33 cellular contexts compared by ENCODE assay signal in genomic region chr3:123684636-123685035, GRCh38.
DNase-seq lines count a peak whose midpoint lies in the region; ATAC-seq, FAIRE-seq and TF ChIP-seq lines count a peak whose summit lies in the region.
"Had no signal": no experiment of that assay in that cellular context is flagged by ENCODE, and none has a peak within 500 bp of the region (broad histone marks: within the 10 kb centered on the region; RNA-seq: fewer than 3 reads in every experiment).

No MANE protein-coding gene starts in this region.

- H3K36me3 ChIP-seq in kidney (ENCODE audit: control insufficient read depth in 1 of 2, insufficient read depth in 2 of 2, low read length in 2 of 2) (peaks cover 10 to 37% of the 10 kb centered on the region in 2 donors), sigmoid colon (peaks cover 12 to 82% (median 28%) of the 10 kb centered on the region in 4 donors), upper lobe of left lung (peaks cover 0 to 30% (median 13%) of the 10 kb centered on the region in 4 donors), small intestine (ENCODE audit: control insufficient read depth in 2 of 2, insufficient read depth in 2 of 2, low read length in 2 of 2) (no peaks in the 10 kb centered on the region)
- H3K36me3 ChIP-seq: BE2C, HAP-1 had no signal

- H3K4me3 ChIP-seq in kidney (ENCODE audit: low read length in 2 of 2): no peak overlapping the region
- no peak overlapping the region for H3K4me3 ChIP-seq in sigmoid colon
- H3K4me3 ChIP-seq in upper lobe of left lung: no peak overlapping the region
- no peak overlapping the region for H3K4me3 ChIP-seq in small intestine (ENCODE audit: low read depth in 1 of 2, low read length in 2 of 2)
- H3K4me3 ChIP-seq: GM12878, HAP-1 had no signal

- no peaks in the 10 kb centered on the region for H3K27me3 Mint-ChIP-seq in chondrocyte (ENCODE audit: low read depth)
- peaks cover 40% of the 10 kb centered on the region for H3K27me3 Mint-ChIP-seq in HFFc6 (ENCODE audit: insufficient read depth)
- H3K27me3 Mint-ChIP-seq in activated naive CD8-positive, alpha-beta T cell treated with anti-CD3 and anti-CD28 coated beads, Interleukin-2, amount 50 U/mL, for 24 hours: peaks cover 5% of the 10 kb centered on the region

- no peak overlapping the region for H3K9ac ChIP-seq in kidney (ENCODE audit: low read length in 2 of 2)
- H3K9ac ChIP-seq: KMS-11 had no signal

- no peak for TF ChIP-seq POLR2A in sigmoid colon (IDR thresholded peaks at IDR 0.05)
- no peak for TF ChIP-seq POLR2A in upper lobe of left lung (IDR thresholded peaks at IDR 0.05)

- TF ChIP-seq EP300 in sigmoid colon (IDR thresholded peaks at IDR 0.05): no peak
- no peak for TF ChIP-seq EP300 in upper lobe of left lung (IDR thresholded peaks at IDR 0.05)

- H3K9me3 Mint-ChIP-seq in chondrocyte (ENCODE audit: low read depth) (no peaks in the 10 kb centered on the region), HFFc6 (no peaks in the 10 kb centered on the region; the same call in 1 of the 2 replicates)
- H3K9me3 Mint-ChIP-seq in activated naive CD8-positive, alpha-beta T cell treated with anti-CD3 and anti-CD28 coated beads, Interleukin-2, amount 50 U/mL, for 24 hours: no peaks in the 10 kb centered on the region
- H3K9me3 Mint-ChIP-seq: CD14-positive monocyte; CD8-positive, alpha-beta memory T cell had no signal

- ATAC-seq in upper lobe of left lung (ENCODE audit: low FRiP score in 2 of 2) (no peak), GM18907 (IDR thresholded peaks at IDR 0.05; ENCODE audit: unreplicated experiment) (no peak)
- ATAC-seq in activated naive CD8-positive, alpha-beta T cell treated with anti-CD3 and anti-CD28 coated beads, Interleukin-2, amount 50 U/mL, for 24 hours: no peak
- ATAC-seq: GM12878 had no signal

- TF ChIP-seq CTCF in chondrocyte (IDR thresholded peaks at IDR 0.05) (no peak), kidney (IDR thresholded peaks at IDR 0.05; ENCODE audit: borderline replicate concordance, extremely low read depth, insufficient read depth) (no peak), sigmoid colon (IDR thresholded peaks at IDR 0.05) (no peak), upper lobe of left lung (IDR thresholded peaks at IDR 0.05) (no peak), HFFc6 (IDR thresholded peaks at IDR 0.05) (no peak)

- no peak overlapping the region for H3K27ac ChIP-seq in kidney (ENCODE audit: low read depth in 2 of 2, low read length in 2 of 2)
- H3K27ac ChIP-seq in sigmoid colon: peak overlapping the region; percentile 89 to 98 (median 94)
- peak overlapping the region in 3 of 4 donors; percentile 45 to 78 (median 76) for H3K27ac ChIP-seq in upper lobe of left lung
- H3K27ac ChIP-seq in small intestine (ENCODE audit: low read depth in 1 of 2, low read length in 1 of 2): no peak overlapping the region
- H3K27ac ChIP-seq: KMS-11, RWPE1 had no signal

- WGBS in sigmoid colon, 2 donors: 92 to 94% methylated on average over 7 of the region's 7 CpGs
- 91 to 94% methylated on average over 7 of the region's 7 CpGs for WGBS in upper lobe of left lung, 2 donors
- 92 to 97% (median 93%) methylated on average over 7 of the region's 7 CpGs for WGBS in small intestine, 3 donors

- DNase-seq in chondrocyte (ENCODE audit: low spot score) (no peak), kidney (peak; percentile 15), sigmoid colon (no peak), upper lobe of left lung (no peak), small intestine (no peak), HFFc6 (no peak)
- DNase-seq in activated naive CD8-positive, alpha-beta T cell treated with anti-CD3 and anti-CD28 coated beads, Interleukin-2, amount 50 U/mL, for 24 hours: no peak
- DNase-seq: 8988T; ACHN; BE2C; CD8-positive, alpha-beta memory T cell; DMS 273 treated with DMSO at 0.1 percent for 48 hours; DMS79; EL; GDM1; GOT3; IMR-90; MM.1S; NCI-H1092; NCI-H1417 treated with DMSO at 0.1 percent for 48 hours; NCI-H187; NCI-H2081 treated with DMSO at 0.1 percent for 48 hours; NCI-H2171; NCI-H226; NCI-H510A; NCI-H69; SHP77 treated with DMSO at 0.1 percent for 48 hours had no signal

- peaks cover 46% of the 10 kb centered on the region for H3K36me3 Mint-ChIP-seq in chondrocyte (ENCODE audit: low read depth)
- peaks cover 56% of the 10 kb centered on the region for H3K36me3 Mint-ChIP-seq in HFFc6 (ENCODE audit: low read depth)
- H3K36me3 Mint-ChIP-seq in activated naive CD8-positive, alpha-beta T cell treated with anti-CD3 and anti-CD28 coated beads, Interleukin-2, amount 50 U/mL, for 24 hours (ENCODE audit: low read depth): no peaks in the 10 kb centered on the region
- H3K36me3 Mint-ChIP-seq: CD14-positive monocyte; CD8-positive, alpha-beta memory T cell had no signal

- H3K4me3 Mint-ChIP-seq in chondrocyte (ENCODE audit: unreplicated experiment) (no peak overlapping the region), HFFc6 (no peak overlapping the region; the same call in 1 of the 2 replicates)
- no peak overlapping the region for H3K4me3 Mint-ChIP-seq in activated naive CD8-positive, alpha-beta T cell treated with anti-CD3 and anti-CD28 coated beads, Interleukin-2, amount 50 U/mL, for 24 hours
- H3K4me3 Mint-ChIP-seq: CD14-positive monocyte; CD8-positive, alpha-beta memory T cell had no signal

- no peaks in the 10 kb centered on the region for H3K27me3 ChIP-seq in sigmoid colon
- no peaks in the 10 kb centered on the region for H3K27me3 ChIP-seq in upper lobe of left lung
- no peaks in the 10 kb centered on the region for H3K27me3 ChIP-seq in small intestine (ENCODE audit: control insufficient read depth in 2 of 2, insufficient read depth in 2 of 2, low read length in 2 of 2)
- H3K27me3 ChIP-seq: BE2C had no signal

- FAIRE-seq in kidney (lab: Jason Lieb, UNC) (no peak), small intestine (lab: Jason Lieb, UNC) (no peak)
- FAIRE-seq: GM12878 had no signal

- H3K9me3 ChIP-seq in kidney (ENCODE audit: control insufficient read depth in 1 of 2, low read length in 2 of 2): no peaks in the 10 kb centered on the region
- H3K9me3 ChIP-seq in sigmoid colon: no peaks in the 10 kb centered on the region
- no peaks in the 10 kb centered on the region for H3K9me3 ChIP-seq in upper lobe of left lung
- H3K9me3 ChIP-seq in small intestine (ENCODE audit: control insufficient read depth, low read depth): no peaks in the 10 kb centered on the region
- H3K9me3 ChIP-seq: BE2C, HAP-1 had no signal

- H3K4me1 Mint-ChIP-seq in chondrocyte (ENCODE audit: low read depth): peaks cover 94% of the 10 kb centered on the region
- H3K4me1 Mint-ChIP-seq in HFFc6 (ENCODE audit: low read depth): peaks cover 49% of the 10 kb centered on the region
- H3K4me1 Mint-ChIP-seq in activated naive CD8-positive, alpha-beta T cell treated with anti-CD3 and anti-CD28 coated beads, Interleukin-2, amount 50 U/mL, for 24 hours: no peaks in the 10 kb centered on the region
- H3K4me1 Mint-ChIP-seq: CD14-positive monocyte; CD8-positive, alpha-beta memory T cell had no signal

- intact Hi-C loops in kidney (cut with DNase I) (no loop called here), sigmoid colon (cut with DNase I) (no loop called here)

- H3K27ac Mint-ChIP-seq in chondrocyte (ENCODE audit: unreplicated experiment) (peak overlapping the region; percentile 65), HFFc6 (no peak overlapping the region)
- H3K27ac Mint-ChIP-seq in activated naive CD8-positive, alpha-beta T cell treated with anti-CD3 and anti-CD28 coated beads, Interleukin-2, amount 50 U/mL, for 24 hours: no peak overlapping the region
- H3K27ac Mint-ChIP-seq: CD8-positive, alpha-beta memory T cell had no signal

- peaks cover 0 to 8% of the 10 kb centered on the region in 2 donors for H3K4me1 ChIP-seq in kidney (ENCODE audit: control insufficient read depth in 1 of 2, insufficient read depth in 1 of 2, low read depth in 1 of 2, low read length in 2 of 2)
- peaks cover 0 to 100% (median 97%) of the 10 kb centered on the region in 4 donors for H3K4me1 ChIP-seq in sigmoid colon
- peaks cover 22 to 56% (median 31%) of the 10 kb centered on the region in 4 donors for H3K4me1 ChIP-seq in upper lobe of left lung
- H3K4me1 ChIP-seq in small intestine (ENCODE audit: control insufficient read depth in 2 of 2, insufficient read depth in 1 of 2, low read depth in 1 of 2, low read length in 1 of 2): no peaks in the 10 kb centered on the region
- H3K4me1 ChIP-seq: BE2C, HAP-1 had no signal

Comparison
In these comparisons a context has a peak if more than half of its experiments do, and no peak if none do; other contexts are left out.
1. H3K27ac ChIP-seq: peak in sigmoid colon (4 of 4) and upper lobe of left lung (3 of 4); none in kidney (0 of 2) and small intestine (0 of 2).